ENCODE assay signal across 11 cellular contexts in the genomic region with DNA sequence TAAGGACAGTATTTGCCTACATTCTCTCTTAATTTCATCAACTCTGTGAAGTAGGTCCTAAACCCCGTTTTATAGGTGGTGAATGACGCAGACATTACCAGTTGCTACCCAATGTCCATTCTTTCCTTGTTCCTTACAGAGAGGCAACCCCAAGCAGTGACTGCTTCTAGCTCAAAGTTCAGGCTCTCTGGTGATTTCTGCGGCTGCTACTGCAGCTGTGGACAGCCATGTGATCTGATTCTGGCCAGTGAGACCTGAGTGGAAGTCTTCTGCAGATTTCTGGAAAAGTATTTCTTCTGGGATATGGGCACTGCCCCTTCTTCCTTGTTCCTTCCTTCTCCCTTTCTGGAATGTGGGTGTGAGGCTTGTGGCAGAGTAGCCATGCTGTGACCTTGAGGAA.
A peak's percentile ranks its signal among the peaks of the same experiment; 100 is the strongest.
DNase-seq lines count a peak whose midpoint lies in the region; ATAC-seq, FAIRE-seq and TF ChIP-seq lines count a peak whose summit lies in the region.
"Had no signal": no experiment of that assay in that cellular context is flagged by ENCODE, and none has a peak within 500 bp of the region (broad histone marks: within the 10 kb centered on the region; RNA-seq: fewer than 3 reads in every experiment).

No MANE protein-coding gene starts in this region.

- no peaks in the 10 kb centered on the region for H3K27me3 ChIP-seq in keratinocyte (ENCODE audit: control insufficient read depth, extremely low read depth, insufficient read depth, low read length)
- H3K27me3 ChIP-seq: gastrocnemius medialis had no signal

- no peak overlapping the region for H2AFZ ChIP-seq in keratinocyte (ENCODE audit: control insufficient read depth, low read length)

- H3K36me3 Mint-ChIP-seq in T-cell = no peaks in the 10 kb centered on the region
- peaks cover 4% of the 10 kb centered on the region for H3K36me3 Mint-ChIP-seq in stimulated activated memory B cell treated with anti-CD40 and anti-IgM and Interleukin-4, amounts not matched to agents 10 μg/mL and 1 μg/mL and 100 μg/mL, for 72 hours

- H3K9ac ChIP-seq in keratinocyte (ENCODE audit: control insufficient read depth, extremely low read depth, insufficient read depth, low read length) = no peak overlapping the region

- H3K9me1 ChIP-seq in keratinocyte (ENCODE audit: control insufficient read depth, extremely low read depth, insufficient read depth, low read length) = no peaks in the 10 kb centered on the region

- H3K4me3 Mint-ChIP-seq in T-cell = no peak overlapping the region
- H3K4me3 Mint-ChIP-seq in stimulated activated memory B cell treated with anti-CD40 and anti-IgM and Interleukin-4, amounts not matched to agents 10 μg/mL and 1 μg/mL and 100 μg/mL, for 72 hours = no peak overlapping the region

- H4K20me1 ChIP-seq in keratinocyte (ENCODE audit: control insufficient read depth, extremely low read depth, insufficient read depth, low read length) = no peaks in the 10 kb centered on the region

- CTCF ChIA-PET in HEK293 (lab: Yijun Ruan, JAX) (no interaction called here), T-cell (lab: Charles Lee) (interaction anchor here in 1 of 2 donors (1.1 to 2.1 kb wide), 2 partner anchors 114 to 121 kb away, joined by 3 to 8 read pairs; no protein-coding TSS in a partner anchor)

- H3K27ac ChIP-seq in HEK293 (ENCODE audit: extremely low read depth, low read depth, low read length) = no peak overlapping the region
- H3K27ac ChIP-seq in keratinocyte (ENCODE audit: control insufficient read depth, insufficient read depth, low read length) = peak overlapping the region; percentile 8
- H3K27ac ChIP-seq: gastrocnemius medialis had no signal

- H3K4me1 ChIP-seq in HEK293 (ENCODE audit: control insufficient read depth, insufficient read depth, low read length) = peaks cover 27% of the 10 kb centered on the region
- H3K4me1 ChIP-seq in keratinocyte (ENCODE audit: control insufficient read depth, extremely low read depth, insufficient read depth, low read length) = peaks cover 48% of the 10 kb centered on the region

- peak overlapping the region; percentile 92 to 98 for H3K27ac Mint-ChIP-seq in T-cell
- peak overlapping the region; percentile 98 for H3K27ac Mint-ChIP-seq in stimulated activated memory B cell treated with anti-CD40 and anti-IgM and Interleukin-4, amounts not matched to agents 10 μg/mL and 1 μg/mL and 100 μg/mL, for 72 hours

- dilution Hi-C loops in keratinocyte (cut with MboI; ENCODE audit: extremely low pct_ligation_motif_present, low sequenced_read_pairs) = no loop called here

- H3K4me1 Mint-ChIP-seq in T-cell = peaks cover 83 to 95% (median 88%) of the 10 kb centered on the region in 3 donors
- peaks cover 74% of the 10 kb centered on the region for H3K4me1 Mint-ChIP-seq in stimulated activated memory B cell treated with anti-CD40 and anti-IgM and Interleukin-4, amounts not matched to agents 10 μg/mL and 1 μg/mL and 100 μg/mL, for 72 hours

- H3K36me3 ChIP-seq in HEK293 (ENCODE audit: control insufficient read depth in 2 of 2, insufficient read depth in 1 of 2, low read length in 2 of 2) (no peaks in the 10 kb centered on the region), keratinocyte (ENCODE audit: control insufficient read depth in 2 of 2, extremely low read depth in 1 of 2, insufficient read depth in 2 of 2, low read length in 2 of 2) (no peaks in the 10 kb centered on the region)
- H3K36me3 ChIP-seq: gastrocnemius medialis had no signal

- H3K4me3 ChIP-seq in HEK293 (ENCODE audit: low read depth, low read length) (no peak overlapping the region), keratinocyte (ENCODE audit: control insufficient read depth in 2 of 3, extremely low read depth in 1 of 3, insufficient read depth in 2 of 3, low read depth in 1 of 3, low read length in 3 of 3) (no peak overlapping the region)
- H3K4me3 ChIP-seq: gastrocnemius medialis had no signal

- ATAC-seq in T-cell (replicated peaks in 1 of 4) = no peak
- ATAC-seq in stimulated activated memory B cell treated with anti-CD40 and anti-IgM and Interleukin-4, amounts not matched to agents 10 μg/mL and 1 μg/mL and 100 μg/mL, for 72 hours = no peak
- no peak for ATAC-seq in HG03439 (IDR thresholded peaks at IDR 0.05; ENCODE audit: unreplicated experiment)
- ATAC-seq in HG03108 (IDR thresholded peaks at IDR 0.05; ENCODE audit: unreplicated experiment) = no peak
- ATAC-seq: gastrocnemius medialis had no signal

- TF ChIP-seq CTCF in HEK293 (tag by site-specific recombination; IDR thresholded peaks at IDR 0.05) = no peak
- TF ChIP-seq CTCF in keratinocyte (optimal IDR thresholded peaks at IDR 0.05 in 1 of 3, IDR thresholded peaks at IDR 0.05 in 1 of 3, conservative IDR thresholded peaks at IDR 0.05 in 1 of 3; ENCODE audit: extremely low read depth in 1 of 3, insufficient read depth in 2 of 3, low read length in 3 of 3) = no peak

- POLR2A ChIA-PET in HEK293 (lab: Yijun Ruan, JAX) = no interaction called here
- POLR2A ChIA-PET in T-cell (lab: Charles Lee) = interaction anchor here in 1 of 2 donors (0.5 kb wide), 1 partner anchor 9 kb away, joined by 7 read pairs; no protein-coding TSS in a partner anchor

- DNase-seq in T-cell (no peak), keratinocyte (ENCODE audit: low read depth, low spot score) (no peak), NCI-H2107 (lab: John Stamatoyannopoulos, UW) (no peak)
- DNase-seq: activated CD4-positive, CD25-positive, alpha-beta regulatory T cell treated with anti-CD3 and anti-CD28 coated beads, Interleukin-2, amount 50 U/mL, for 72 hours; anterior cingulate cortex; gastrocnemius medialis; MM.1S had no signal

- H3K9me3 Mint-ChIP-seq in T-cell = peaks cover 0 to 4% (median 0%) of the 10 kb centered on the region in 3 donors
- no peaks in the 10 kb centered on the region for H3K9me3 Mint-ChIP-seq in stimulated activated memory B cell treated with anti-CD40 and anti-IgM and Interleukin-4, amounts not matched to agents 10 μg/mL and 1 μg/mL and 100 μg/mL, for 72 hours

- peak overlapping the region; percentile 19 for H3K4me2 ChIP-seq in keratinocyte (ENCODE audit: control insufficient read depth, extremely low read depth, insufficient read depth, low read depth, low read length)

- FAIRE-seq in keratinocyte (lab: Jason Lieb, UNC) = no peak

- H3K9me3 ChIP-seq in HEK293 (ENCODE audit: control insufficient read depth, insufficient read depth, low read depth, low read length) (no peaks in the 10 kb centered on the region), keratinocyte (ENCODE audit: control insufficient read depth, low read depth, low read length) (no peaks in the 10 kb centered on the region)
- H3K9me3 ChIP-seq: gastrocnemius medialis had no signal

- H3K79me2 ChIP-seq in keratinocyte (ENCODE audit: control insufficient read depth, insufficient read depth, low read length) = no peaks in the 10 kb centered on the region

- H3K27me3 Mint-ChIP-seq in T-cell = no peaks in the 10 kb centered on the region
- no peaks in the 10 kb centered on the region for H3K27me3 Mint-ChIP-seq in stimulated activated memory B cell treated with anti-CD40 and anti-IgM and Interleukin-4, amounts not matched to agents 10 μg/mL and 1 μg/mL and 100 μg/mL, for 72 hours

TF ChIP-seq in HEK293, 187 proteins besides CTCF, POLR2A, EP300 and RAD21:
- TF ChIP-seq, protein P1, sequence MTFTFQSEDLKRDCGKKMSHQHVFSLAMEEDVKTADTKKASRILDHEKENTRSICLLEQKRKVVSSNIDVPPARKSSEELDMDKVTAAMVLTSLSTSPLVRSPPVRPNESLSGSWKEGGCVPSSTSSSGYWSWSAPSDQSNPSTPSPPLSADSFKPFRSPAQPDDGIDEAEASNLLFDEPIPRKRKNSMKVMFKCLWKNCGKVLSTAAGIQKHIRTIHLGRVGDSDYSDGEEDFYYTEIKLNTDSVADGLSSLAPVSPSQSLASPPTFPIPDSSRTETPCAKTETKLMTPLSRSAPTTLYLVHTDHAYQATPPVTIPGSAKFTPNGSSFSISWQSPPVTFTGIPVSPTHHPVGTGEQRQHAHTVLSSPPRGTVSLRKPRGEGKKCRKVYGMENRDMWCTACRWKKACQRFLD (tag by site-specific recombination; IDR thresholded peaks at IDR 0.05) = no peak
- TF ChIP-seq ZBTB17 (tag by site-specific recombination; IDR thresholded peaks at IDR 0.05) (peak; percentile 30; the same call in 1 of the 2 replicates), ZNF76 (tag by site-specific recombination; IDR thresholded peaks at IDR 0.05; ENCODE audit: borderline replicate concordance, low read depth) (no peak), ZNF341 (tag by site-specific recombination; IDR thresholded peaks at IDR 0.05; ENCODE audit: low read depth) (no peak)
- TF ChIP-seq, protein P2, sequence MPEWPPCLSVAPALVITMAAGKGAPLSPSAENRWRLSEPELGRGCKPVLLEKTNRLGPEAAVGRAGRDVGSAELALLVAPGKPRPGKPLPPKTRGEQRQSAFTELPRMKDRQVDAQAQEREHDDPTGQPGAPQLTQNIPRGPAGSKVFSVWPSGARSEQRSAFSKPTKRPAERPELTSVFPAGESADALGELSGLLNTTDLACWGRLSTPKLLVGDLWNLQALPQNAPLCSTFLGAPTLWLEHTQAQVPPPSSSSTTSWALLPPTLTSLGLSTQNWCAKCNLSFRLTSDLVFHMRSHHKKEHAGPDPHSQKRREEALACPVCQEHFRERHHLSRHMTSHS (tag by site-specific recombination; IDR thresholded peaks at IDR 0.05) = no peak
- TF ChIP-seq, protein P3, sequence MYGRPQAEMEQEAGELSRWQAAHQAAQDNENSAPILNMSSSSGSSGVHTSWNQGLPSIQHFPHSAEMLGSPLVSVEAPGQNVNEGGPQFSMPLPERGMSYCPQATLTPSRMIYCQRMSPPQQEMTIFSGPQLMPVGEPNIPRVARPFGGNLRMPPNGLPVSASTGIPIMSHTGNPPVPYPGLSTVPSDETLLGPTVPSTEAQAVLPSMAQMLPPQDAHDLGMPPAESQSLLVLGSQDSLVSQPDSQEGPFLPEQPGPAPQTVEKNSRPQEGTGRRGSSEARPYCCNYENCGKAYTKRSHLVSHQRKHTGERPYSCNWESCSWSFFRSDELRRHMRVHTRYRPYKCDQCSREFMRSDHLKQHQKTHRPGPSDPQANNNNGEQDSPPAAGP (tag by site-specific recombination; IDR thresholded peaks at IDR 0.05) = no peak
TF ChIP-seq in HEK293: peak in this region for 1.
